Comparison of ENCODE assay signal across 14 cellular contexts in the genomic region with DNA sequence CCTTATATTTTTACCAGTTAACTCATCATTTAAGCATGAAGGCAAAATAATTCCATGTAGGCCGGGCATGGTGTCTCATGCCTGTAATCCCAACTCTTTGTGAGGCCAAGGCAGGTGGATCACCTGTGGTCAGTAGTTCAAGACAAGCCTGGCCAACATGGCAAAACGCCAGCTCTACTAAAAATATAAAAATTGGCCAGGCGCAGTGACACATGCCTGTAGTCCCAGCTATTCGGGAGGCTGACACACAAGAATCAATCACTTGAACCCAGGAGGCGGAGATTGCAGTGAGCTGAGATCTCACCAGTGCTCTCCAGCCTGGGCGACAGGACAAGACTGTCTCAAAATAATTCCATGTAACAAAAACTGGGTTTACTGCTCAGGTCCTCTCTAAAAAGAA. TPM values are rescaled to one million over a fixed set of nuclear protein-coding genes. Genes with fewer than 3 reads are reported as not detected.
DNase-seq lines count a peak whose midpoint lies in the region; ATAC-seq and TF ChIP-seq lines count a peak whose summit lies in the region.
"Had no signal": no experiment of that assay in that cellular context is flagged by ENCODE, and none has a peak within 500 bp of the region (broad histone marks: within the 10 kb centered on the region; RNA-seq: fewer than 3 reads in every experiment).

No MANE protein-coding gene starts in this region.

- H3F3A ChIP-seq in SK-N-SH (replicated peaks; ENCODE audit: insufficient read depth) = peaks cover 80% of the 10 kb centered on the region

- H3K79me2 ChIP-seq in SK-N-SH (ENCODE audit: insufficient read depth) = no peaks in the 10 kb centered on the region

- no peak overlapping the region for H3K4me3 Mint-ChIP-seq in activated naive CD8-positive, alpha-beta T cell treated with anti-CD3 and anti-CD28 coated beads for 36 hours
- H3K4me3 Mint-ChIP-seq in CD14-positive monocyte = no peak overlapping the region

- 83% methylated on average over 6 of the region's 6 CpGs for WGBS in SK-N-SH (ENCODE audit: low lambda C conversion rate)
- WGBS in right lobe of liver (ENCODE audit: insufficient coverage, low coverage, low lambda C conversion rate, missing lambda C conversion rate) = 55% methylated on average over 6 of the region's 6 CpGs

- H2AFZ ChIP-seq in SK-N-SH (ENCODE audit: low read depth) = no peak overlapping the region

- DNase-seq in SK-N-SH (no peak), right lobe of liver (no peak), CD14-positive monocyte (ENCODE audit: low spot score) (no peak), NCI-H82 (lab: John Stamatoyannopoulos, UW) (no peak), occipital lobe (lab: John Stamatoyannopoulos, UW) (no peak)
- DNase-seq in activated naive CD8-positive, alpha-beta T cell treated with anti-CD3 and anti-CD28 coated beads for 36 hours = no peak
- DNase-seq: activated CD8-positive, alpha-beta memory T cell treated with anti-CD3 and anti-CD28 coated beads, Interleukin-2, amount 50 U/mL, for 48 hours; dermis blood vessel endothelial cell; NCI-H2107; stomach had no signal

- peaks cover 17 to 29% of the 10 kb centered on the region in 2 experiments for H3K36me3 ChIP-seq in SK-N-SH (replicated peaks in 1 of 2; ENCODE audit: control insufficient read depth in 1 of 2, insufficient read depth in 2 of 2, low read length in 1 of 2)
- peaks cover 0 to 4% of the 10 kb centered on the region in 2 experiments; a peak in 1 of 3 replicates for H3K36me3 ChIP-seq in HEK293 (ENCODE audit: control insufficient read depth in 2 of 2, insufficient read depth in 1 of 2, low read length in 2 of 2)
- H3K36me3 ChIP-seq in right lobe of liver = peaks cover 0 to under 1% (median 0%) of the 10 kb centered on the region in 4 donors
- H3K36me3 ChIP-seq: vagina had no signal

- peaks cover 62% of the 10 kb centered on the region for H3K36me3 Mint-ChIP-seq in activated naive CD8-positive, alpha-beta T cell treated with anti-CD3 and anti-CD28 coated beads for 36 hours
- peaks cover 0 to 13% of the 10 kb centered on the region in 2 donors for H3K36me3 Mint-ChIP-seq in CD14-positive monocyte

- peaks cover 25% of the 10 kb centered on the region for H4K20me1 ChIP-seq in SK-N-SH (ENCODE audit: insufficient read depth)

- peak overlapping the region in 1 of 2 experiments; percentile 34; a peak in 1 of 4 replicates for H3K27ac ChIP-seq in SK-N-SH (ENCODE audit: low read depth in 2 of 2, low read length in 1 of 2)
- no peak overlapping the region for H3K27ac ChIP-seq in HEK293 (ENCODE audit: extremely low read depth, low read depth, low read length)
- no peak overlapping the region for H3K27ac ChIP-seq in right lobe of liver
- H3K27ac ChIP-seq: SJSA1, vagina had no signal

- TF ChIP-seq POLR2A in right lobe of liver (IDR thresholded peaks at IDR 0.05) = peak; percentile 15

- H3K9me2 ChIP-seq in SK-N-SH = no peaks in the 10 kb centered on the region

- H3K27me3 ChIP-seq in SK-N-SH (ENCODE audit: insufficient read depth) (no peaks in the 10 kb centered on the region), right lobe of liver (no peaks in the 10 kb centered on the region)
- H3K27me3 ChIP-seq: stomach, vagina had no signal

- H3K4me1 Mint-ChIP-seq in activated naive CD8-positive, alpha-beta T cell treated with anti-CD3 and anti-CD28 coated beads for 36 hours = peaks cover 59% of the 10 kb centered on the region
- H3K4me1 Mint-ChIP-seq in CD14-positive monocyte = peaks cover 17% of the 10 kb centered on the region

- H3K4me3 ChIP-seq in SK-N-SH (ENCODE audit: low read depth in 2 of 2, low read length in 1 of 2) = no peak overlapping the region
- H3K4me3 ChIP-seq in HEK293 (ENCODE audit: low read depth, low read length) = no peak overlapping the region
- H3K4me3 ChIP-seq in right lobe of liver = no peak overlapping the region
- H3K4me3 ChIP-seq: SJSA1, stomach, vagina had no signal

- H3K27ac Mint-ChIP-seq in activated naive CD8-positive, alpha-beta T cell treated with anti-CD3 and anti-CD28 coated beads for 36 hours = peak overlapping the region; percentile 21
- no peak overlapping the region for H3K27ac Mint-ChIP-seq in CD14-positive monocyte

- no peak overlapping the region for H3K9ac ChIP-seq in SK-N-SH

- H3K9me3 ChIP-seq in SK-N-SH (no peaks in the 10 kb centered on the region), HEK293 (ENCODE audit: control insufficient read depth, insufficient read depth, low read depth, low read length) (no peaks in the 10 kb centered on the region), right lobe of liver (no peaks in the 10 kb centered on the region)
- H3K9me3 ChIP-seq: SJSA1, stomach, vagina had no signal

- POLR2A ChIA-PET in SK-N-SH (lab: Yijun Ruan, JAX) (interaction anchor here (0.7 kb wide), 1 partner anchor 17 kb away, joined by 4 read pairs; no protein-coding TSS in a partner anchor), HEK293 (lab: Yijun Ruan, JAX) (interaction anchor here (0.8 to 0.9 kb wide), 2 partner anchors 30 to 92 kb away, joined by 3 read pairs; a partner anchor contains a TSS)

- no peak for TF ChIP-seq RAD21 in SK-N-SH (IDR thresholded peaks at IDR 0.05; ENCODE audit: low read length)

- H3K27me3 Mint-ChIP-seq in activated naive CD8-positive, alpha-beta T cell treated with anti-CD3 and anti-CD28 coated beads for 36 hours = no peaks in the 10 kb centered on the region
- peaks cover 0 to 2% (median 2%) of the 10 kb centered on the region in 3 donors for H3K27me3 Mint-ChIP-seq in CD14-positive monocyte (ENCODE audit: low read depth in 3 of 3)

- CTCF ChIA-PET in SK-N-SH (lab: Yijun Ruan, JAX) (interaction anchor here (1.4 to 5.9 kb wide), 4 partner anchors 15 to 486 kb away, joined by 3 to 42 read pairs (median 8); no protein-coding TSS in a partner anchor), HEK293 (lab: Yijun Ruan, JAX) (interaction anchor here (0.6 to 1.9 kb wide), 4 partner anchors 11 to 92 kb away, joined by 3 to 10 read pairs (median 3); no protein-coding TSS in a partner anchor)

- H3K9me3 Mint-ChIP-seq in activated naive CD8-positive, alpha-beta T cell treated with anti-CD3 and anti-CD28 coated beads for 36 hours = no peaks in the 10 kb centered on the region
- peaks cover 0 to under 1% (median 0%) of the 10 kb centered on the region in 7 donors for H3K9me3 Mint-ChIP-seq in CD14-positive monocyte

- intact Hi-C loops in right lobe of liver (cut with DNase I) (no loop called here), CD14-positive monocyte (cut with micrococcal nuclease) (no loop called here)

- no peaks in the 10 kb centered on the region for H3K4me1 ChIP-seq in SK-N-SH (ENCODE audit: control insufficient read depth in 1 of 2, insufficient read depth in 2 of 2, low read depth in 1 of 2, low read length in 1 of 2)
- H3K4me1 ChIP-seq in HEK293 (ENCODE audit: control insufficient read depth, insufficient read depth, low read length) = no peaks in the 10 kb centered on the region
- peaks cover 0 to 23% (median 0%) of the 10 kb centered on the region in 4 donors for H3K4me1 ChIP-seq in right lobe of liver
- H3K4me1 ChIP-seq: SJSA1, vagina had no signal

- TF ChIP-seq CTCF in SK-N-SH (IDR thresholded peaks at IDR 0.05) (no peak), HEK293 (tag by site-specific recombination; IDR thresholded peaks at IDR 0.05) (no peak), right lobe of liver (IDR thresholded peaks at IDR 0.05) (no peak), CD14-positive monocyte (IDR thresholded peaks at IDR 0.05) (no peak)

- no peak for TF ChIP-seq EP300 in SK-N-SH (IDR thresholded peaks at IDR 0.05; ENCODE audit: borderline replicate concordance in 1 of 2, low read depth in 1 of 2, low read length in 1 of 2)

- H3K4me2 ChIP-seq in SK-N-SH = no peak overlapping the region

- ATAC-seq in SK-N-SH treated with all-trans-retinoic acid at 6 μM for 48 hours = no peak; the same call in 2 of the 3 replicates
- ATAC-seq in right lobe of liver = peak in 2 of 4 donors; percentile 14 to 16

TF ChIP-seq in SK-N-SH, 30 proteins besides CTCF, POLR2A, EP300 and RAD21 (continues in another document):
- TF ChIP-seq RCOR1 (IDR thresholded peaks at IDR 0.05; ENCODE audit: low read length) = no peak
- TF ChIP-seq FOXM1 (IDR thresholded peaks at IDR 0.05; ENCODE audit: low read depth) = no peak
- no peak for TF ChIP-seq TCF12 (IDR thresholded peaks at IDR 0.05)
- TF ChIP-seq CHD2 (IDR thresholded peaks at IDR 0.05; ENCODE audit: low read length, partially characterized antibody) = no peak

TF ChIP-seq in SK-N-SH treated with all-trans-retinoic acid at 6 μM for 48 hours, 23 proteins besides CTCF, POLR2A, EP300 and RAD21 (continues in another document):
- TF ChIP-seq ZNF565 (CRISPR knock-in tag; conservative IDR thresholded peaks at IDR 0.05; ENCODE audit: low read depth) = no peak
- TF ChIP-seq ZC3H10 (CRISPR knock-in tag; IDR thresholded peaks at IDR 0.05) = no peak
- no peak for TF ChIP-seq TOX (CRISPR knock-in tag; IDR thresholded peaks at IDR 0.05; ENCODE audit: borderline replicate concordance)
- no peak for TF ChIP-seq ZNF70 (CRISPR knock-in tag; IDR thresholded peaks at IDR 0.05)

TF ChIP-seq in HEK293, 187 proteins besides CTCF, POLR2A, EP300 and RAD21:
- no peak for TF ChIP-seq ZNF10 (tag by site-specific recombination; IDR thresholded peaks at IDR 0.05)
- TF ChIP-seq SCRT1 (tag by site-specific recombination; IDR thresholded peaks at IDR 0.05; ENCODE audit: borderline replicate concordance) = peak; percentile 65; the same call in 1 of the 2 replicates

RNA-seq across cellular contexts. Expression of a gene that starts 18.3 kb away (rescaled TPM):
- polyA plus RNA-seq in SK-N-SH (2012; rRNA removed) (459 and 483 TPM in 2 replicates), CD14-positive monocyte (100 to 1,000 TPM; 269 to 391 TPM)
- 594 and 844 TPM in 2 replicates for polyA plus RNA-seq in SK-N-SH (2012; cell fraction: cytosol; rRNA removed)
- 318 and 483 TPM in 2 replicates for polyA plus RNA-seq in SK-N-SH (2012; cell fraction: nucleus; rRNA removed)
- total RNA-seq in activated naive CD8-positive, alpha-beta T cell treated with anti-CD3 and anti-CD28 coated beads for 36 hours = 100 to 1,000 TPM; 968 to 975 TPM
- total RNA-seq in right lobe of liver (100 to 1,000 TPM in 4 of 6 experiments, 10 to 100 TPM in 2; 93.5 to 252 (median 165) TPM), occipital lobe (146 TPM)

RNA-seq across cellular contexts. Expression of a gene that starts 19.3 kb away (rescaled TPM):
- polyA plus RNA-seq in SK-N-SH (2012; rRNA removed) (97.0 and 119 TPM in 2 replicates), CD14-positive monocyte (10 to 100 TPM; 63.7 to 78.1 TPM)
- polyA plus RNA-seq in SK-N-SH (2012; cell fraction: cytosol; rRNA removed) = 154 and 237 TPM in 2 replicates
- 109 and 121 TPM in 2 replicates for polyA plus RNA-seq in SK-N-SH (2012; cell fraction: nucleus; rRNA removed)
- 100 to 1,000 TPM; 366 to 370 TPM for total RNA-seq in activated naive CD8-positive, alpha-beta T cell treated with anti-CD3 and anti-CD28 coated beads for 36 hours
- total RNA-seq in right lobe of liver (10 to 100 TPM; 26.4 to 42.1 (median 40.5) TPM), occipital lobe (201 TPM)

RNA-seq across cellular contexts. Expression of a gene that starts 30.3 kb away (rescaled TPM):
- 36.1 and 50.8 TPM in 2 replicates for polyA plus RNA-seq in SK-N-SH (2012; rRNA removed)
- polyA plus RNA-seq in SK-N-SH (2012; cell fraction: cytosol; rRNA removed) = 50.3 and 55.0 TPM in 2 replicates
- polyA plus RNA-seq in SK-N-SH (2012; cell fraction: nucleus; rRNA removed) = 20.3 and 41.3 TPM in 2 replicates
- total RNA-seq in activated naive CD8-positive, alpha-beta T cell treated with anti-CD3 and anti-CD28 coated beads for 36 hours = 10 to 100 TPM; 35.2 to 35.3 TPM
- 1 to 10 TPM in 2 of 6 experiments, under 1 TPM in 4; 0.13 to 2.0 (median 0.54) TPM for total RNA-seq in right lobe of liver
- 10 to 100 TPM; 10.6 to 17.2 TPM for polyA plus RNA-seq in CD14-positive monocyte
- total RNA-seq in occipital lobe = 19.2 TPM
